10 cellular contexts compared by ENCODE assay signal in genomic region chr10:95837368-95837776, GRCh38.
DNase-seq lines count a peak whose midpoint lies in the region; ATAC-seq, FAIRE-seq and TF ChIP-seq lines count a peak whose summit lies in the region.
"Had no signal": no experiment of that assay in that cellular context is flagged by ENCODE, and none has a peak within 500 bp of the region (broad histone marks: within the 10 kb centered on the region; RNA-seq: fewer than 3 reads in every experiment).

No MANE protein-coding gene starts in this region.

- H3K9ac ChIP-seq in OCI-LY3 (ENCODE audit: low read length) = peak overlapping the region; percentile 65

- TF ChIP-seq POLR2A in GM12891 (IDR thresholded peaks at IDR 0.05; ENCODE audit: low read depth, low read length) = peak; percentile 18; the same call in 1 of the 2 replicates

- peak overlapping the region; percentile 33 for H3K4me2 ChIP-seq in OCI-LY3 (ENCODE audit: low read length)
- no peak overlapping the region for H3K4me2 ChIP-seq in osteoblast (ENCODE audit: insufficient read depth, low read length)

- H4K20me1 ChIP-seq in OCI-LY3 (ENCODE audit: insufficient read depth, low read length) = no peaks in the 10 kb centered on the region
- no peaks in the 10 kb centered on the region for H4K20me1 ChIP-seq in osteoblast (ENCODE audit: insufficient read depth, low read length)

- H3K9me3 ChIP-seq in OCI-LY3 (ENCODE audit: insufficient read depth, low read length) = no peaks in the 10 kb centered on the region
- H3K9me3 ChIP-seq in osteoblast (ENCODE audit: low read depth, low read length) = no peaks in the 10 kb centered on the region
- H3K9me3 ChIP-seq: BE2C had no signal

- ATAC-seq in GM21576 (IDR thresholded peaks at IDR 0.05; ENCODE audit: unreplicated experiment) (peak; percentile 13), naive B cell (ENCODE audit: low read depth in 2 of 2) (peak; percentile 6 to 10)

- H3K79me2 ChIP-seq in OCI-LY3 (ENCODE audit: low read length) (peaks cover 34% of the 10 kb centered on the region), osteoblast (ENCODE audit: insufficient read depth, low read length) (no peaks in the 10 kb centered on the region)

- TF ChIP-seq CTCF in OCI-LY3 (IDR thresholded peaks at IDR 0.05; ENCODE audit: low read depth, low read length) = no peak
- no peak for TF ChIP-seq CTCF in foreskin fibroblast (IDR thresholded peaks at IDR 0.05; ENCODE audit: low read depth, low read length)
- no peak for TF ChIP-seq CTCF in osteoblast (IDR thresholded peaks at IDR 0.05; ENCODE audit: extremely low read depth, low read depth, low read length)

- peak overlapping the region; percentile 31 to 75 (median 70) for H3K4me3 Mint-ChIP-seq in naive B cell

- H3K9me3 Mint-ChIP-seq in naive B cell = peaks cover 0 to 3% (median 0%) of the 10 kb centered on the region in 7 donors

- no peaks in the 10 kb centered on the region for H3K27me3 Mint-ChIP-seq in naive B cell

- FAIRE-seq in GM12891 (lab: Jason Lieb, UNC) = no peak

- DNase-seq in GM12891 (ENCODE audit: insufficient read length, low spot score) = no peak
- DNase-seq in naive B cell = no peak
- no peak for DNase-seq in NCI-H82 (lab: John Stamatoyannopoulos, UW)
- DNase-seq in foreskin fibroblast = no peak
- DNase-seq in osteoblast (ENCODE audit: insufficient read length, low spot score, missing footprints) = no peak
- no peak for DNase-seq in medulla oblongata (ENCODE audit: extremely low spot score)
- DNase-seq: BE2C, NCI-H2081 treated with DMSO at 0.1 percent for 48 hours had no signal

- H3K4me1 ChIP-seq in OCI-LY3 (ENCODE audit: low read length) = peaks cover 94% of the 10 kb centered on the region
- peaks cover 5% of the 10 kb centered on the region for H3K4me1 ChIP-seq in osteoblast (ENCODE audit: insufficient read depth, low read length)
- H3K4me1 ChIP-seq: BE2C had no signal

- no peaks in the 10 kb centered on the region for H3K36me3 Mint-ChIP-seq in naive B cell

- peak overlapping the region; percentile 92 for H3K27ac ChIP-seq in OCI-LY3 (ENCODE audit: low read length)
- H3K27ac ChIP-seq in osteoblast (ENCODE audit: low read depth, low read length) = no peak overlapping the region

- peaks cover 64 to 98% (median 76%) of the 10 kb centered on the region in 3 donors for H3K4me1 Mint-ChIP-seq in naive B cell

- H3K4me3 ChIP-seq in OCI-LY3 (ENCODE audit: low read length) (0 out of 2 replicates have a peak overlapping the region, but pooled peaks have one; percentile 8), foreskin fibroblast (ENCODE audit: low read depth in 1 of 2, low read length in 2 of 2) (no peak overlapping the region), osteoblast (ENCODE audit: insufficient read depth, low read length) (no peak overlapping the region)

- peak overlapping the region; percentile 93 to 99 (median 96) for H3K27ac Mint-ChIP-seq in naive B cell

- H3K27me3 ChIP-seq in OCI-LY3 (ENCODE audit: low read depth, low read length) = no peaks in the 10 kb centered on the region
- no peaks in the 10 kb centered on the region for H3K27me3 ChIP-seq in osteoblast (ENCODE audit: insufficient read depth, low read length)
- H3K27me3 ChIP-seq: BE2C had no signal

- H3K36me3 ChIP-seq in OCI-LY3 (replicated peaks; ENCODE audit: low read depth, low read length) (peaks cover 11% of the 10 kb centered on the region), osteoblast (ENCODE audit: insufficient read depth, low read length) (no peaks in the 10 kb centered on the region)
- H3K36me3 ChIP-seq: BE2C had no signal

- H2AFZ ChIP-seq in OCI-LY3 (ENCODE audit: low read depth, low read length) = no peak overlapping the region
- H2AFZ ChIP-seq in osteoblast (ENCODE audit: low read length) = no peak overlapping the region

TF ChIP-seq in GM12891, 5 proteins besides CTCF, POLR2A, EP300 and RAD21:
- TF ChIP-seq SPI1 (IDR thresholded peaks at IDR 0.05; ENCODE audit: low read depth, low read length) (no peak), PAX5 (IDR thresholded peaks at IDR 0.05; ENCODE audit: insufficient read depth, low read length, severe bottlenecking) (no peak), POU2F2 (IDR thresholded peaks at IDR 0.05; ENCODE audit: low read depth, low read length) (no peak), POLR2AphosphoS5 (IDR thresholded peaks at IDR 0.05; ENCODE audit: low read depth, low read length) (peak; percentile 86), TAF1 (IDR thresholded peaks at IDR 0.05; ENCODE audit: low read depth, low read length) (no peak)
TF ChIP-seq in GM12891: peak in this region for 1.
